Comparison of ENCODE assay signal across 1 cellular context in genomic region chr1:184974837-184975115, GRCh38.
A peak's percentile ranks its signal among the peaks of the same experiment; 100 is the strongest.
TF ChIP-seq lines count a peak whose summit lies in the region.

No MANE protein-coding gene starts in this region.

TF ChIP-seq in K562, 482 proteins besides CTCF, POLR2A, EP300 and RAD21 (continued from another document):
- no peak for TF ChIP-seq RERE (CRISPR knock-in tag; IDR thresholded peaks at IDR 0.05; ENCODE audit: borderline replicate concordance)
- 0 out of 2 replicates have a peak, but pooled peaks have one; percentile 14 for TF ChIP-seq MBD1 (CRISPR knock-in tag; IDR thresholded peaks at IDR 0.05)
- TF ChIP-seq RAD51 (IDR thresholded peaks at IDR 0.05; ENCODE audit: borderline replicate concordance, low read depth) = no peak
- no peak for TF ChIP-seq ELF4 (CRISPR knock-in tag; IDR thresholded peaks at IDR 0.05)
- 0 out of 2 replicates have a peak, but pooled peaks have one; percentile 43 for TF ChIP-seq BACH1 (tag; IDR thresholded peaks at IDR 0.05)
- no peak for TF ChIP-seq ZNF274 (IDR thresholded peaks at IDR 0.05; ENCODE audit: borderline replicate concordance, low read depth, low read length)
- TF ChIP-seq KLF1 (tag; IDR thresholded peaks at IDR 0.05) = no peak
